In genomic region chr6:151317206-151317994, GRCh38 we compare ENCODE assay signal across 13 cellular contexts.
DNase-seq lines count a peak whose midpoint lies in the region; ATAC-seq and TF ChIP-seq lines count a peak whose summit lies in the region.
"Had no signal": no experiment of that assay in that cellular context is flagged by ENCODE, and none has a peak within 500 bp of the region (broad histone marks: within the 10 kb centered on the region; RNA-seq: fewer than 3 reads in every experiment).

No MANE protein-coding gene starts in this region.

- no peak overlapping the region; the same call in 1 of the 2 replicates for H3K23ac ChIP-seq in IMR-90 (ENCODE audit: low read depth, low read length)
- H3K23ac ChIP-seq in mesenchymal stem cell (ENCODE audit: low read length in 2 of 2) = no peak overlapping the region

- peak overlapping the region; percentile 8; the same call in 1 of the 2 replicates for H3K4me3 ChIP-seq in ACC112 (ENCODE audit: low read depth, low read length)
- H3K4me3 ChIP-seq in IMR-90 (ENCODE audit: insufficient read depth, low read depth, low read length) = no peak overlapping the region
- no peak overlapping the region for H3K4me3 ChIP-seq in mesenchymal stem cell (ENCODE audit: insufficient read depth in 1 of 2, low read depth in 1 of 2, low read length in 2 of 2)

- no peaks in the 10 kb centered on the region for H3K9me3 ChIP-seq in IMR-90 (ENCODE audit: control insufficient read depth, insufficient read depth, low read length)
- no peaks in the 10 kb centered on the region for H3K9me3 ChIP-seq in mesenchymal stem cell (ENCODE audit: control insufficient read depth, low read length)

- H3K79me1 ChIP-seq in IMR-90 (ENCODE audit: low read depth in 1 of 2, low read length in 2 of 2) (peaks cover 3 to 7% of the 10 kb centered on the region in 2 experiments; a peak in 1 of 4 replicates), mesenchymal stem cell (replicated peaks; ENCODE audit: low read length, poor library complexity, severe bottlenecking) (peaks cover 30% of the 10 kb centered on the region)

- peak overlapping the region; percentile 27; the same call in 1 of the 2 replicates for H3K4me2 ChIP-seq in IMR-90 (ENCODE audit: low read depth, low read length)
- no peak overlapping the region for H3K4me2 ChIP-seq in mesenchymal stem cell (ENCODE audit: low read length, poor library complexity, severe bottlenecking)

- H4K91ac ChIP-seq in IMR-90 (ENCODE audit: insufficient read depth, low read depth, low read length) = no peak overlapping the region
- no peak overlapping the region for H4K91ac ChIP-seq in mesenchymal stem cell (ENCODE audit: low read length)

- ATAC-seq in IMR-90 (ENCODE audit: low read depth) (peak; percentile 88), HG02884 (IDR thresholded peaks at IDR 0.05; ENCODE audit: unreplicated experiment) (no peak)

- no TSS peak for BruUV-seq in IMR-90 (replicated peaks; lab: Mats Ljungman, UMichigan)

- H3K4me1 ChIP-seq in ACC112 (ENCODE audit: control insufficient read depth, insufficient read depth, low read length, unreplicated experiment) (peaks cover 19% of the 10 kb centered on the region), IMR-90 (ENCODE audit: control insufficient read depth, insufficient read depth, low read length) (peaks cover 8% of the 10 kb centered on the region), mesenchymal stem cell (ENCODE audit: control insufficient read depth, insufficient read depth, low read depth, low read length) (peaks cover 6% of the 10 kb centered on the region)

- H2AK9ac ChIP-seq in IMR-90 (replicated peaks; ENCODE audit: low read depth, low read length, poor library complexity) = no peak overlapping the region

- H2BK120ac ChIP-seq in IMR-90 (ENCODE audit: low read depth, low read length) = peak overlapping the region; percentile 44
- H2BK120ac ChIP-seq in mesenchymal stem cell (ENCODE audit: low read depth, low read length) = no peak overlapping the region

- H3K56ac ChIP-seq in IMR-90 (ENCODE audit: extremely low read depth, insufficient read depth, low read length) = no peak overlapping the region

- peaks cover 47% of the 10 kb centered on the region for H3K79me2 ChIP-seq in ACC112 (ENCODE audit: control insufficient read depth, insufficient read depth, low read length, unreplicated experiment)

- TF ChIP-seq POLR2A in IMR-90 (IDR thresholded peaks at IDR 0.05; ENCODE audit: low read depth, low read length) = no peak

- H2AFZ ChIP-seq in ACC112 (ENCODE audit: low read length, unreplicated experiment) = no peak overlapping the region
- no peak overlapping the region for H2AFZ ChIP-seq in IMR-90 (replicated peaks; ENCODE audit: low read length, poor library complexity)
- no peak overlapping the region for H2AFZ ChIP-seq in mesenchymal stem cell (ENCODE audit: low read depth, low read length)

- peaks cover 10% of the 10 kb centered on the region for H3K36me3 ChIP-seq in ACC112 (ENCODE audit: insufficient read depth, low read length)
- no peaks in the 10 kb centered on the region; the same call in 1 of the 2 replicates for H3K36me3 ChIP-seq in IMR-90 (ENCODE audit: control insufficient read depth, insufficient read depth, low read length)
- H3K36me3 ChIP-seq in mesenchymal stem cell (ENCODE audit: control insufficient read depth in 1 of 2, insufficient read depth in 2 of 2, low read depth in 1 of 2, low read length in 2 of 2) = peaks cover 2 to 7% of the 10 kb centered on the region in 2 experiments

- no peak for TF ChIP-seq CTCF in IMR-90 (conservative IDR thresholded peaks at IDR 0.05; ENCODE audit: low read depth, low read length)
- TF ChIP-seq CTCF in chondrocyte (IDR thresholded peaks at IDR 0.05) = no peak

- POLR2A ChIA-PET in IMR-90 (lab: Charles Lee; ENCODE audit: unreplicated experiment) = no interaction called here

- dilution Hi-C loops in IMR-90 (cut with HindIII; ENCODE audit: low sequenced_read_pairs, unreplicated experiment) = no loop called here

- peak overlapping the region; percentile 50; the same call in 1 of the 2 replicates for H2BK20ac ChIP-seq in IMR-90 (ENCODE audit: low read depth, low read length)

- peaks cover 3% of the 10 kb centered on the region for H3K9me3 Mint-ChIP-seq in chondrocyte (ENCODE audit: low read depth)
- H3K9me3 Mint-ChIP-seq in activated naive CD8-positive, alpha-beta T cell treated with anti-CD3 and anti-CD28 coated beads for 36 hours = peaks cover 5% of the 10 kb centered on the region

- H3K14ac ChIP-seq in IMR-90 (replicated peaks; ENCODE audit: low read depth, low read length) (peak overlapping the region; percentile 26; the same call in 1 of the 2 replicates), mesenchymal stem cell (ENCODE audit: low read length in 2 of 2) (no peak overlapping the region)

- H3K4ac ChIP-seq in IMR-90 (ENCODE audit: low read depth, low read length) (peak overlapping the region; percentile 47), mesenchymal stem cell (ENCODE audit: low read depth in 1 of 2, low read length in 2 of 2) (peak overlapping the region in 1 of 2 experiments; percentile 69)

- H2BK15ac ChIP-seq in IMR-90 (ENCODE audit: low read depth, low read length) = peak overlapping the region; percentile 4; the same call in 2 of the 3 replicates
- no peak overlapping the region for H2BK15ac ChIP-seq in mesenchymal stem cell (ENCODE audit: low read depth, poor library complexity, severe bottlenecking)

- H3K4me3 Mint-ChIP-seq in chondrocyte (ENCODE audit: unreplicated experiment) = peak overlapping the region; percentile 35
- H3K4me3 Mint-ChIP-seq in activated naive CD8-positive, alpha-beta T cell treated with anti-CD3 and anti-CD28 coated beads for 36 hours = no peak overlapping the region
- H3K4me3 Mint-ChIP-seq: CD4-positive, CD25-positive, alpha-beta regulatory T cell had no signal

- no peaks in the 10 kb centered on the region for H3K27me3 ChIP-seq in ACC112 (ENCODE audit: insufficient read depth, low read length)
- H3K27me3 ChIP-seq in IMR-90 (ENCODE audit: control insufficient read depth, insufficient read depth, low read length) = no peaks in the 10 kb centered on the region
- H3K27me3 ChIP-seq in mesenchymal stem cell (ENCODE audit: control insufficient read depth in 1 of 2, insufficient read depth in 1 of 2, low read length in 2 of 2) = no peaks in the 10 kb centered on the region

- peaks cover 5% of the 10 kb centered on the region for H3K9me1 ChIP-seq in IMR-90 (ENCODE audit: insufficient read depth, low read length)

- WGBS in IMR-90 (ENCODE audit: extremely low coverage in 2 of 2, insufficient read length in 1 of 2), 2 experiments = 100% methylated on average over 1 of the region's 2 CpGs; no CpG with 5 or more reads in 1 of the 2 experiments
- 31% methylated on average over 2 of the region's 2 CpGs for whole genome bisulfite sequencing in mesenchymal stem cell

- in situ Hi-C loops in IMR-90 (cut with MboI; ENCODE audit: low sequenced_read_pairs) = no loop called here

- peaks cover 5% of the 10 kb centered on the region; the same call in 1 of the 2 replicates for H4K20me1 ChIP-seq in IMR-90 (ENCODE audit: insufficient read depth, low read length)

- H3K9ac ChIP-seq in IMR-90 (ENCODE audit: low read depth, low read length) (no peak overlapping the region), mesenchymal stem cell (ENCODE audit: low read length) (no peak overlapping the region)

- no peak for TF ChIP-seq RAD21 in IMR-90 (IDR thresholded peaks at IDR 0.05; ENCODE audit: low read length)

- H2AK5ac ChIP-seq in IMR-90 (ENCODE audit: low read depth, low read length) (peak overlapping the region; percentile 57), mesenchymal stem cell (ENCODE audit: low read length, severe bottlenecking) (peak overlapping the region; percentile 90)

- no peaks in the 10 kb centered on the region for H3K27me3 Mint-ChIP-seq in chondrocyte (ENCODE audit: low read depth)
- peaks cover 4% of the 10 kb centered on the region for H3K27me3 Mint-ChIP-seq in activated naive CD8-positive, alpha-beta T cell treated with anti-CD3 and anti-CD28 coated beads for 36 hours

- H3K36me3 Mint-ChIP-seq in chondrocyte (ENCODE audit: low read depth) = peaks cover 8% of the 10 kb centered on the region
- no peaks in the 10 kb centered on the region for H3K36me3 Mint-ChIP-seq in activated naive CD8-positive, alpha-beta T cell treated with anti-CD3 and anti-CD28 coated beads for 36 hours
- H3K36me3 Mint-ChIP-seq: CD4-positive, CD25-positive, alpha-beta regulatory T cell had no signal

- H4K8ac ChIP-seq in IMR-90 (ENCODE audit: low read depth in 2 of 2, low read length in 2 of 2) (peak overlapping the region; percentile 37 to 47; a peak in 2 of 4 replicates), mesenchymal stem cell (ENCODE audit: low read length) (no peak overlapping the region)

- H4K5ac ChIP-seq in IMR-90 (ENCODE audit: low read depth, low read length) = peak overlapping the region; percentile 43; the same call in 1 of the 2 replicates

- peaks cover 55% of the 10 kb centered on the region for H3K4me1 Mint-ChIP-seq in chondrocyte (ENCODE audit: low read depth)
- no peaks in the 10 kb centered on the region for H3K4me1 Mint-ChIP-seq in activated naive CD8-positive, alpha-beta T cell treated with anti-CD3 and anti-CD28 coated beads for 36 hours
- H3K4me1 Mint-ChIP-seq: CD4-positive, CD25-positive, alpha-beta regulatory T cell had no signal

- DNase-seq in IMR-90 = peak; percentile 90
- no peak for DNase-seq in chondrocyte (ENCODE audit: low spot score)
- peak; percentile 91 for DNase-seq in mesenchymal stem cell
- no peak for DNase-seq in activated naive CD8-positive, alpha-beta T cell treated with anti-CD3 and anti-CD28 coated beads for 36 hours
- DNase-seq in NCI-H345 (lab: John Stamatoyannopoulos, UW) = no peak
- DNase-seq in HuH-7.5 (ENCODE audit: low spot score) = no peak
- DNase-seq: CD4-positive, CD25-positive, alpha-beta regulatory T cell; MM.1S; NCI-H774; nucleus accumbens; T-helper 9 cell had no signal

- H3K27ac ChIP-seq in ACC112 (ENCODE audit: low read depth, low read length) = peak overlapping the region; percentile 95
- peak overlapping the region; percentile 44; the same call in 1 of the 2 replicates for H3K27ac ChIP-seq in IMR-90 (ENCODE audit: insufficient read depth, low read length)
- H3K27ac ChIP-seq in mesenchymal stem cell (ENCODE audit: low read length, poor library complexity, severe bottlenecking) = peak overlapping the region; percentile 94

- CTCF ChIA-PET in IMR-90 (lab: Yijun Ruan, JAX) = interaction anchor here (0.6 kb wide), 1 partner anchor 52 kb away, joined by 3 read pairs; no protein-coding TSS in a partner anchor

- H2BK5ac ChIP-seq in IMR-90 (ENCODE audit: low read depth, low read length, poor library complexity, severe bottlenecking) = peak overlapping the region; percentile 43
- peak overlapping the region; percentile 69 for H2BK5ac ChIP-seq in mesenchymal stem cell (ENCODE audit: low read depth, low read length, poor library complexity, severe bottlenecking)

- intact Hi-C loops in IMR-90 (cut with micrococcal nuclease) = no loop called here

- peak overlapping the region; percentile 85 for H3K27ac Mint-ChIP-seq in chondrocyte (ENCODE audit: unreplicated experiment)
- no peak overlapping the region for H3K27ac Mint-ChIP-seq in activated naive CD8-positive, alpha-beta T cell treated with anti-CD3 and anti-CD28 coated beads for 36 hours
- H3K27ac Mint-ChIP-seq: CD4-positive, CD25-positive, alpha-beta regulatory T cell had no signal

- H3K18ac ChIP-seq in IMR-90 (ENCODE audit: low read depth, low read length) (peak overlapping the region; percentile 66), mesenchymal stem cell (ENCODE audit: low read depth in 1 of 2, low read length in 2 of 2) (peak overlapping the region in 1 of 2 experiments; percentile 52)

- H2BK12ac ChIP-seq in mesenchymal stem cell (ENCODE audit: low read length in 2 of 2) = peak overlapping the region in 1 of 2 experiments; percentile 52

Comparison
In these comparisons a context has a peak if more than half of its experiments do, and no peak if none do; other contexts are left out.
1. H3K27ac ChIP-seq: peak in every context shown above with its lines; median percentile 95 in ACC112; 94 in mesenchymal stem cell; 44 in IMR-90.
2. DNase-seq: peak in IMR-90 (single experiment) and mesenchymal stem cell (single experiment); none in chondrocyte (single experiment), activated naive CD8-positive, alpha-beta T cell treated with anti-CD3 and anti-CD28 coated beads for 36 hours (single experiment), NCI-H345 (single experiment) and HuH-7.5 (single experiment).